ENCODE assay signal across 23 cellular contexts in the genomic region with DNA sequence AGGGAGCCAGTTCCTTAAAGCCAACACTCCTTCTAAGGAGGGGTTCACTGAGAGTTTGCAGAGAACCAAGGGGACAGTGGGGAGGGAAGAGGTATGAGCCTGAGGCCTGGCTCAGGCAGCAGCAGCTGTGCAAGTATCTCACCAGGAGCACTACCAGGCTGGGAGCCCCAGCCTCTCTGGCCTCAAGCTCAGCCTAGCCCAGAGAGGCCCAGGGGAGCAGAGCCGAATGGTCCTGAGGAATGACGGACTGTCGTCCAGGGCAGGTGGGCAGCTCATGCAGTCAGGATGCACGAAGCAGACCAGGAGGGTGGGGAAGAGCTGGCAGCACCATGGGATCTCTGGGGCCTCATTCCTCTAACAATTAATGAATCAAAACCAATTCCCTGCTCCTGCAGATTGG.
"Had no signal": no experiment of that assay in that cellular context is flagged by ENCODE, and none has a peak within 500 bp of the region (broad histone marks: within the 10 kb centered on the region; RNA-seq: fewer than 3 reads in every experiment).

No MANE protein-coding gene starts in this region.

- H3K27me3 ChIP-seq: colonic mucosa, esophagus squamous epithelium, heart left ventricle, hepatocyte, left lung had no signal

- DNase-seq: cerebellar nuclear complex; colonic mucosa; cortex of kidney; effector CD8-positive, alpha-beta T cell; effector memory CD8-positive, alpha-beta T cell; endodermal cell; erythroblast; esophagus squamous epithelium; foreskin fibroblast; hypothalamus; immature natural killer cell; islet precursor cell; left cardiac atrium; left lung; left ventricle myocardium superior; lower lobe of right lung; mesendoderm; midbrain had no signal

- H3K9me3 ChIP-seq: colonic mucosa, esophagus squamous epithelium, gastroesophageal sphincter, heart left ventricle, left lung, lower lobe of right lung had no signal

- H3K4me2 ChIP-seq: hepatocyte had no signal

- H3K36me3 ChIP-seq: colonic mucosa, esophagus squamous epithelium, gastroesophageal sphincter, heart left ventricle, left lung, lower lobe of right lung had no signal

- H3K4me3 ChIP-seq: colonic mucosa, esophagus squamous epithelium, gastroesophageal sphincter, heart left ventricle, hepatocyte, left lung, lower lobe of right lung had no signal

- H3K4me1 ChIP-seq: colonic mucosa, esophagus squamous epithelium, gastroesophageal sphincter, heart left ventricle, left lung, lower lobe of right lung had no signal

- ATAC-seq: effector memory CD8-positive, alpha-beta T cell; esophagus mucosa; gastroesophageal sphincter; heart left ventricle; left cardiac atrium; left lung; left ventricle myocardium superior; lower lobe of right lung had no signal

- H3K79me2 ChIP-seq: hepatocyte had no signal

- H2AFZ ChIP-seq: hepatocyte had no signal

- H3K27ac ChIP-seq: colonic mucosa, epithelial cell of prostate, esophagus squamous epithelium, gastroesophageal sphincter, heart left ventricle, hepatocyte, left lung, lower lobe of right lung had no signal
